1 cellular context compared by ENCODE assay signal in the genomic region with DNA sequence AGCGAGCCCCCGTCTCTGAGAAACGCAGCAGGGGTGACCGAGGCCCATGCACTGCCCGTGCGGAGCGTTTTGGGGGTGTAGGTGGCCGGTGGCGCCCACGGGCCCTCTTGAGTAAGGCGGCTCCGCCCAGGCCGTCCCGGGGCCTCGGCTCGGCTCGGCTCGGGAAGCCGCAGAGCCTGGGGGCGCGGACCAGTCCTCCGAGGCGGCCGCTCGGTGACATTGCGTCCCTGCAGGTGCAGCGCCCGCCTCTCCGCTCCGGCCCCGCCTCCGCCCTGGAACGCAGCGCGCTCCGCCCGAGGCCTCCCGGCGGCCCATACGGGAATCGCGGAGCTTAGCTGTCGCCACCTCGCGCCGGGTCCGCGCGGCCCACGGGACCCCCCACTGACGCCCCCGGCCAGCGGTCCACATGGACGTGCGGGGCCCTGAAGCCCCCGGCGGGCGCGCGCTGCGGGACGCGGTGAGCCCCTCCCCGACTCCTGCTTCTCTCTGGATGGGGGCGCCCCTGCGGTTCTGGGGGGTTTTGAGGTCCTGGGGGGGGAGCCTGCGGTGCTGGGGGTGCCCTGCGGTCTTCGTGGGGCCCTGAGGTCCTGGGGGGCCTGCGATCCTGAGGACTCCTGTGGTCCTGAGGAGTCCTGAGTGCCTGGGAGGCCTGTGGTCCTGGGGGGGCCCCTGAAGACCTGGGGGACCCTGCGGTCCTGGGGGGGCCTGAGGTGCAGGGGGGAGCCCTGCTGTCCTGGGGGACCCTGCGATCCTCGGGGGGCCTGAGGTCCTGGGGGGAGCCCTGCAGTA.
TF ChIP-seq lines count a peak whose summit lies in the region.

A gene (plus strand): TSS at position 314 of the 789 bp plus-strand sequence. CDS start 93 bp downstream, at position 407.

TF ChIP-seq in HepG2, 621 proteins besides CTCF, POLR2A, EP300 and RAD21 (continued from another document and continues in another):
- TF ChIP-seq, protein P1, sequence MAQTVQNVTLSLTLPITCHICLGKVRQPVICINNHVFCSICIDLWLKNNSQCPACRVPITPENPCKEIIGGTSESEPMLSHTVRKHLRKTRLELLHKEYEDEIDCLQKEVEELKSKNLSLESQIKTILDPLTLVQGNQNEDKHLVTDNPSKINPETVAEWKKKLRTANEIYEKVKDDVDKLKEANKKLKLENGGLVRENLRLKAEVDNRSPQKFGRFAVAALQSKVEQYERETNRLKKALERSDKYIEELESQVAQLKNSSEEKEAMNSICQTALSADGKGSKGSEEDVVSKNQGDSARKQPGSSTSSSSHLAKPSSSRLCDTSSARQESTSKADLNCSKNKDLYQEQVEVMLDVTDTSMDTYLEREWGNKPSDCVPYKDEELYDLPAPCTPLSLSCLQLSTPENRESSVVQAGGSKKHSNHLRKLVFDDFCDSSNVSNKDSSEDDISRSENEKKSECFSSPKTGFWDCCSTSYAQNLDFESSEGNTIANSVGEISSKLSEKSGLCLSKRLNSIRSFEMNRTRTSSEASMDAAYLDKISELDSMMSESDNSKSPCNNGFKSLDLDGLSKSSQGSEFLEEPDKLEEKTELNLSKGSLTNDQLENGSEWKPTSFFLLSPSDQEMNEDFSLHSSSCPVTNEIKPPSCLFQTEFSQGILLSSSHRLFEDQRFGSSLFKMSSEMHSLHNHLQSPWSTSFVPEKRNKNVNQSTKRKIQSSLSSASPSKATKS (CRISPR knock-in tag; IDR thresholded peaks at IDR 0.05), result no peak
- TF ChIP-seq, protein P2, sequence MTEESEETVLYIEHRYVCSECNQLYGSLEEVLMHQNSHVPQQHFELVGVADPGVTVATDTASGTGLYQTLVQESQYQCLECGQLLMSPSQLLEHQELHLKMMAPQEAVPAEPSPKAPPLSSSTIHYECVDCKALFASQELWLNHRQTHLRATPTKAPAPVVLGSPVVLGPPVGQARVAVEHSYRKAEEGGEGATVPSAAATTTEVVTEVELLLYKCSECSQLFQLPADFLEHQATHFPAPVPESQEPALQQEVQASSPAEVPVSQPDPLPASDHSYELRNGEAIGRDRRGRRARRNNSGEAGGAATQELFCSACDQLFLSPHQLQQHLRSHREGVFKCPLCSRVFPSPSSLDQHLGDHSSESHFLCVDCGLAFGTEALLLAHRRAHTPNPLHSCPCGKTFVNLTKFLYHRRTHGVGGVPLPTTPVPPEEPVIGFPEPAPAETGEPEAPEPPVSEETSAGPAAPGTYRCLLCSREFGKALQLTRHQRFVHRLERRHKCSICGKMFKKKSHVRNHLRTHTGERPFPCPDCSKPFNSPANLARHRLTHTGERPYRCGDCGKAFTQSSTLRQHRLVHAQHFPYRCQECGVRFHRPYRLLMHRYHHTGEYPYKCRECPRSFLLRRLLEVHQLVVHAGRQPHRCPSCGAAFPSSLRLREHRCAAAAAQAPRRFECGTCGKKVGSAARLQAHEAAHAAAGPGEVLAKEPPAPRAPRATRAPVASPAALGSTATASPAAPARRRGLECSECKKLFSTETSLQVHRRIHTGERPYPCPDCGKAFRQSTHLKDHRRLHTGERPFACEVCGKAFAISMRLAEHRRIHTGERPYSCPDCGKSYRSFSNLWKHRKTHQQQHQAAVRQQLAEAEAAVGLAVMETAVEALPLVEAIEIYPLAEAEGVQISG (CRISPR knock-in tag; IDR thresholded peaks at IDR 0.05), result peak; percentile 47; the same call in 1 of the 2 replicates
- TF ChIP-seq ZNF143 (CRISPR knock-in tag; IDR thresholded peaks at IDR 0.05) (no peak), NFE2L2 (IDR thresholded peaks at IDR 0.05; ENCODE audit: low read length) (no peak), ZBTB3 (CRISPR knock-in tag; IDR thresholded peaks at IDR 0.05; ENCODE audit: borderline replicate concordance, low read depth) (no peak), KLF15 (CRISPR knock-in tag; IDR thresholded peaks at IDR 0.05; ENCODE audit: borderline replicate concordance) (no peak), HNRNPK (IDR thresholded peaks at IDR 0.05; ENCODE audit: low read depth, low read length, poor library complexity, severe bottlenecking) (peak; percentile 71), NR2F6 (IDR thresholded peaks at IDR 0.05) (no peak), NR2F6 (CRISPR knock-in tag; IDR thresholded peaks at IDR 0.05) (peak; percentile 14; the same call in 1 of the 2 replicates), ZNF121 (CRISPR knock-in tag; IDR thresholded peaks at IDR 0.05) (peak; percentile 85), ZNF781 (CRISPR knock-in tag; IDR thresholded peaks at IDR 0.05; ENCODE audit: borderline replicate concordance, not compliant biosample characterization) (no peak), ZNF550 (CRISPR knock-in tag; IDR thresholded peaks at IDR 0.05; ENCODE audit: borderline replicate concordance) (no peak), ZBTB21 (CRISPR knock-in tag; IDR thresholded peaks at IDR 0.05) (no peak), MTA3 (CRISPR knock-in tag; IDR thresholded peaks at IDR 0.05) (no peak), ZNF205 (CRISPR knock-in tag; IDR thresholded peaks at IDR 0.05) (no peak), ZNF317 (CRISPR knock-in tag; IDR thresholded peaks at IDR 0.05) (no peak), ZNF296 (CRISPR knock-in tag; conservative IDR thresholded peaks at IDR 0.05) (no peak), EZH2 (conservative IDR thresholded peaks at IDR 0.05; ENCODE audit: low read depth, low read length) (no peak), ZEB1 (IDR thresholded peaks at IDR 0.05; ENCODE audit: insufficient replicate concordance, low read depth) (no peak), DR1 (CRISPR knock-in tag; IDR thresholded peaks at IDR 0.05) (no peak; the same call in 1 of the 2 replicates), ELF1 (CRISPR knock-in tag; IDR thresholded peaks at IDR 0.05) (no peak), ZNF138 (CRISPR knock-in tag; IDR thresholded peaks at IDR 0.05; ENCODE audit: low read depth) (0 out of 2 replicates have a peak, but pooled peaks have one; percentile 74), MEF2D (CRISPR knock-in tag; IDR thresholded peaks at IDR 0.05) (no peak), ZNF792 (CRISPR knock-in tag; IDR thresholded peaks at IDR 0.05) (no peak), DPF2 (CRISPR knock-in tag; IDR thresholded peaks at IDR 0.05; ENCODE audit: borderline replicate concordance, low read depth) (no peak), ZNF614 (CRISPR knock-in tag; IDR thresholded peaks at IDR 0.05; ENCODE audit: borderline replicate concordance) (no peak), KLF9 (CRISPR knock-in tag; IDR thresholded peaks at IDR 0.05; ENCODE audit: low read depth) (no peak)
- TF ChIP-seq, protein P3, sequence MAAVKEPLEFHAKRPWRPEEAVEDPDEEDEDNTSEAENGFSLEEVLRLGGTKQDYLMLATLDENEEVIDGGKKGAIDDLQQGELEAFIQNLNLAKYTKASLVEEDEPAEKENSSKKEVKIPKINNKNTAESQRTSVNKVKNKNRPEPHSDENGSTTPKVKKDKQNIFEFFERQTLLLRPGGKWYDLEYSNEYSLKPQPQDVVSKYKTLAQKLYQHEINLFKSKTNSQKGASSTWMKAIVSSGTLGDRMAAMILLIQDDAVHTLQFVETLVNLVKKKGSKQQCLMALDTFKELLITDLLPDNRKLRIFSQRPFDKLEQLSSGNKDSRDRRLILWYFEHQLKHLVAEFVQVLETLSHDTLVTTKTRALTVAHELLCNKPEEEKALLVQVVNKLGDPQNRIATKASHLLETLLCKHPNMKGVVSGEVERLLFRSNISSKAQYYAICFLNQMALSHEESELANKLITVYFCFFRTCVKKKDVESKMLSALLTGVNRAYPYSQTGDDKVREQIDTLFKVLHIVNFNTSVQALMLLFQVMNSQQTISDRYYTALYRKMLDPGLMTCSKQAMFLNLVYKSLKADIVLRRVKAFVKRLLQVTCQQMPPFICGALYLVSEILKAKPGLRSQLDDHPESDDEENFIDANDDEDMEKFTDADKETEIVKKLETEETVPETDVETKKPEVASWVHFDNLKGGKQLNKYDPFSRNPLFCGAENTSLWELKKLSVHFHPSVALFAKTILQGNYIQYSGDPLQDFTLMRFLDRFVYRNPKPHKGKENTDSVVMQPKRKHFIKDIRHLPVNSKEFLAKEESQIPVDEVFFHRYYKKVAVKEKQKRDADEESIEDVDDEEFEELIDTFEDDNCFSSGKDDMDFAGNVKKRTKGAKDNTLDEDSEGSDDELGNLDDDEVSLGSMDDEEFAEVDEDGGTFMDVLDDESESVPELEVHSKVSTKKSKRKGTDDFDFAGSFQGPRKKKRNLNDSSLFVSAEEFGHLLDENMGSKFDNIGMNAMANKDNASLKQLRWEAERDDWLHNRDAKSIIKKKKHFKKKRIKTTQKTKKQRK (IDR thresholded peaks at IDR 0.05; ENCODE audit: low read length), result no peak
- TF ChIP-seq, protein P4, sequence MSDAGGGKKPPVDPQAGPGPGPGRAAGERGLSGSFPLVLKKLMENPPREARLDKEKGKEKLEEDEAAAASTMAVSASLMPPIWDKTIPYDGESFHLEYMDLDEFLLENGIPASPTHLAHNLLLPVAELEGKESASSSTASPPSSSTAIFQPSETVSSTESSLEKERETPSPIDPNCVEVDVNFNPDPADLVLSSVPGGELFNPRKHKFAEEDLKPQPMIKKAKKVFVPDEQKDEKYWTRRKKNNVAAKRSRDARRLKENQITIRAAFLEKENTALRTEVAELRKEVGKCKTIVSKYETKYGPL (CRISPR knock-in tag; IDR thresholded peaks at IDR 0.05), result no peak
- TF ChIP-seq, protein P5, sequence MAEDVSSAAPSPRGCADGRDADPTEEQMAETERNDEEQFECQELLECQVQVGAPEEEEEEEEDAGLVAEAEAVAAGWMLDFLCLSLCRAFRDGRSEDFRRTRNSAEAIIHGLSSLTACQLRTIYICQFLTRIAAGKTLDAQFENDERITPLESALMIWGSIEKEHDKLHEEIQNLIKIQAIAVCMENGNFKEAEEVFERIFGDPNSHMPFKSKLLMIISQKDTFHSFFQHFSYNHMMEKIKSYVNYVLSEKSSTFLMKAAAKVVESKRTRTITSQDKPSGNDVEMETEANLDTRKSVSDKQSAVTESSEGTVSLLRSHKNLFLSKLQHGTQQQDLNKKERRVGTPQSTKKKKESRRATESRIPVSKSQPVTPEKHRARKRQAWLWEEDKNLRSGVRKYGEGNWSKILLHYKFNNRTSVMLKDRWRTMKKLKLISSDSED (CRISPR knock-in tag; IDR thresholded peaks at IDR 0.05), result no peak
- TF ChIP-seq, protein P6, sequence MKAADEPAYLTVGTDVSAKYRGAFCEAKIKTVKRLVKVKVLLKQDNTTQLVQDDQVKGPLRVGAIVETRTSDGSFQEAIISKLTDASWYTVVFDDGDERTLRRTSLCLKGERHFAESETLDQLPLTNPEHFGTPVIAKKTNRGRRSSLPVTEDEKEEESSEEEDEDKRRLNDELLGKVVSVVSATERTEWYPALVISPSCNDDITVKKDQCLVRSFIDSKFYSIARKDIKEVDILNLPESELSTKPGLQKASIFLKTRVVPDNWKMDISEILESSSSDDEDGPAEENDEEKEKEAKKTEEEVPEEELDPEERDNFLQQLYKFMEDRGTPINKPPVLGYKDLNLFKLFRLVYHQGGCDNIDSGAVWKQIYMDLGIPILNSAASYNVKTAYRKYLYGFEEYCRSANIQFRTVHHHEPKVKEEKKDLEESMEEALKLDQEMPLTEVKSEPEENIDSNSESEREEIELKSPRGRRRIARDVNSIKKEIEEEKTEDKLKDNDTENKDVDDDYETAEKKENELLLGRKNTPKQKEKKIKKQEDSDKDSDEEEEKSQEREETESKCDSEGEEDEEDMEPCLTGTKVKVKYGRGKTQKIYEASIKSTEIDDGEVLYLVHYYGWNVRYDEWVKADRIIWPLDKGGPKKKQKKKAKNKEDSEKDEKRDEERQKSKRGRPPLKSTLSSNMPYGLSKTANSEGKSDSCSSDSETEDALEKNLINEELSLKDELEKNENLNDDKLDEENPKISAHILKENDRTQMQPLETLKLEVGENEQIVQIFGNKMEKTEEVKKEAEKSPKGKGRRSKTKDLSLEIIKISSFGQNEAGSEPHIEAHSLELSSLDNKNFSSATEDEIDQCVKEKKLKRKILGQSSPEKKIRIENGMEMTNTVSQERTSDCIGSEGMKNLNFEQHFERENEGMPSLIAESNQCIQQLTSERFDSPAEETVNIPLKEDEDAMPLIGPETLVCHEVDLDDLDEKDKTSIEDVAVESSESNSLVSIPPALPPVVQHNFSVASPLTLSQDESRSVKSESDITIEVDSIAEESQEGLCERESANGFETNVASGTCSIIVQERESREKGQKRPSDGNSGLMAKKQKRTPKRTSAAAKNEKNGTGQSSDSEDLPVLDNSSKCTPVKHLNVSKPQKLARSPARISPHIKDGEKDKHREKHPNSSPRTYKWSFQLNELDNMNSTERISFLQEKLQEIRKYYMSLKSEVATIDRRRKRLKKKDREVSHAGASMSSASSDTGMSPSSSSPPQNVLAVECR (CRISPR knock-in tag; IDR thresholded peaks at IDR 0.05; ENCODE audit: borderline replicate concordance), result peak; percentile 81; the same call in 1 of the 2 replicates
- TF ChIP-seq, protein P7, sequence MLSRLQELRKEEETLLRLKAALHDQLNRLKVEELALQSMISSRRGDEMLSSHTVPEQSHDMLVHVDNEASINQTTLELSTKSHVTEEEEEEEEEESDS (CRISPR knock-in tag; IDR thresholded peaks at IDR 0.05; ENCODE audit: borderline replicate concordance), result no peak
- TF ChIP-seq, protein P8, sequence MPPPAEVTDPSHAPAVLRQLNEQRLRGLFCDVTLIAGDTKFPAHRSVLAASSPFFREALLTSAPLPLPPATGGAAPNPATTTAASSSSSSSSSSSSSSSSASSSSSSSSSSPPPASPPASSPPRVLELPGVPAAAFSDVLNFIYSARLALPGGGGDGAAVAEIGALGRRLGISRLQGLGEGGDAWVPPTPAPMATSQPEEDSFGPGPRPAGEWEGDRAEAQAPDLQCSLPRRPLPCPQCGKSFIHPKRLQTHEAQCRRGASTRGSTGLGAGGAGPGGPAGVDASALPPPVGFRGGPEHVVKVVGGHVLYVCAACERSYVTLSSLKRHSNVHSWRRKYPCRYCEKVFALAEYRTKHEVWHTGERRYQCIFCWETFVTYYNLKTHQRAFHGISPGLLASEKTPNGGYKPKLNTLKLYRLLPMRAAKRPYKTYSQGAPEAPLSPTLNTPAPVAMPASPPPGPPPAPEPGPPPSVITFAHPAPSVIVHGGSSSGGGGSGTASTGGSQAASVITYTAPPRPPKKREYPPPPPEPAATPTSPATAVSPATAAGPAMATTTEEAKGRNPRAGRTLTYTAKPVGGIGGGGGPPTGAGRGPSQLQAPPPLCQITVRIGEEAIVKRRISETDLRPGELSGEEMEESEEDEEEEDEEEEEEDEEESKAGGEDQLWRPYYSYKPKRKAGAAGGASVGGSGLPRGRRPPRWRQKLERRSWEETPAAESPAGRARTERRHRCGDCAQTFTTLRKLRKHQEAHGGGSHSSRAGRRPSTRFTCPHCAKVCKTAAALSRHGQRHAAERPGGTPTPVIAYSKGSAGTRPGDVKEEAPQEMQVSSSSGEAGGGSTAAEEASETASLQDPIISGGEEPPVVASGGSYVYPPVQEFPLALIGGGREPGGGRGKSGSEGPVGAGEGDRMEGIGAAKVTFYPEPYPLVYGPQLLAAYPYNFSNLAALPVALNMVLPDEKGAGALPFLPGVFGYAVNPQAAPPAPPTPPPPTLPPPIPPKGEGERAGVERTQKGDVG (CRISPR knock-in tag; IDR thresholded peaks at IDR 0.05; ENCODE audit: borderline replicate concordance), result no peak
